42 cellular contexts compared by ENCODE assay signal in the genomic region with DNA sequence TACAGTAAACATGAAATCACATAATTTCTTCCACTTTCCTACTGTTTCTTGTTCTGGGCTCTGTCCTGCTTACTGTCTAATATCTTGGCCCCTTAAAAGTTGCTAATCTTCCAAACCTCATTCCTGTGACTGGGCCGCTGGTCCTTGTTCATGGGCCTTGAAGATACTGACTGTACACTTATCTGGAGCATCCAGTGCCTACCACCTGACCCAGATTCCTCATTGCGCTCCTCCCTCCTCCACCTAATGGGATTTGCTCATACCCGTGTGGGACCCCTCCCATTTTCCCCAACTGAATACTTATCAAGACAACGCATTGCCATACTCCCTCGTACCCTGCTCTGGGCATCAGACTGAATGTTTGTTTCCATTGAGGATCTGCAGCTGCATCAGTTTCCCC. TPM values are rescaled to one million over a fixed set of nuclear protein-coding genes. Genes with fewer than 3 reads are reported as not detected.
"Had no signal": no experiment of that assay in that cellular context is flagged by ENCODE, and none has a peak within 500 bp of the region (broad histone marks: within the 10 kb centered on the region; RNA-seq: fewer than 3 reads in every experiment).

No MANE protein-coding gene starts in this region.

- H3K36me3 ChIP-seq: adrenal gland, ascending aorta, brain microvascular endothelial cell, breast epithelium, cardiac muscle cell had no signal

- H3K4me1 Mint-ChIP-seq: activated naive CD4-positive, alpha-beta T cell treated with anti-CD3 and anti-CD28 coated beads, Interleukin-2, amount 10 ng/mL, durations not matched to agents 7 days and 5 days; activated naive CD4-positive, alpha-beta T cell treated with anti-CD3 and anti-CD28 coated beads, Interleukin-2, amount 50 U/mL, for 24 hours; activated naive CD8-positive, alpha-beta T cell treated with anti-CD3 and anti-CD28 coated beads for 36 hours; activated naive CD8-positive, alpha-beta T cell treated with anti-CD3 and anti-CD28 coated beads, Interleukin-2, amount 10 ng/mL, durations not matched to agents 7 days and 5 days; activated naive CD8-positive, alpha-beta T cell treated with anti-CD3 and anti-CD28 coated beads, Interleukin-2, amount 50 U/mL, for 24 hours; activated T-helper 17 cell treated with anti-CD3 and anti-CD28 coated beads, Interleukin-2, amount 50 U/mL, for 72 hours; brain; central memory CD8-positive, alpha-beta T cell had no signal

- H3K4me1 ChIP-seq: adrenal gland, ascending aorta, body of pancreas, breast epithelium had no signal

- H3K4me3 ChIP-seq: adrenal gland, ascending aorta, body of pancreas, breast epithelium, cardiac muscle cell had no signal

- H3K4me3 Mint-ChIP-seq: activated naive CD4-positive, alpha-beta T cell treated with anti-CD3 and anti-CD28 coated beads for 36 hours; activated naive CD4-positive, alpha-beta T cell treated with anti-CD3 and anti-CD28 coated beads, Interleukin-2, amount 10 ng/mL, durations not matched to agents 7 days and 5 days; activated naive CD4-positive, alpha-beta T cell treated with anti-CD3 and anti-CD28 coated beads, Interleukin-2, amount 50 U/mL, for 24 hours; activated naive CD8-positive, alpha-beta T cell; activated naive CD8-positive, alpha-beta T cell treated with anti-CD3 and anti-CD28 coated beads for 36 hours; activated naive CD8-positive, alpha-beta T cell treated with anti-CD3 and anti-CD28 coated beads, Interleukin-2, amount 10 ng/mL, durations not matched to agents 7 days and 5 days; activated naive CD8-positive, alpha-beta T cell treated with anti-CD3 and anti-CD28 coated beads, Interleukin-2, amount 50 U/mL, for 24 hours; activated T-cell treated with anti-CD3 and anti-CD28 coated beads, Interleukin-2, amount 50 U/mL, for 4 hours; activated T-cell treated with anti-CD3 and anti-CD28 coated beads, Interleukin-2, amount 50 U/mL, for 72 hours; activated T-helper 1 cell treated with anti-CD3 and anti-CD28 coated beads, Interleukin-12 subunit alpha, Interleukin-12 subunit beta, Interleukin-2, Interleukin-4 antibody, amounts not matched to agents 30 ng/mL and 10 ng/mL and 1 ng/mL, durations not matched to agents 14 hours and 24 hours and 36 hours; activated T-helper 17 cell treated with anti-CD3 and anti-CD28 coated beads, Interleukin-2, amount 50 U/mL, for 72 hours; brain; central memory CD8-positive, alpha-beta T cell had no signal

- H3K9me3 Mint-ChIP-seq: activated naive CD4-positive, alpha-beta T cell treated with anti-CD3 and anti-CD28 coated beads for 36 hours; activated naive CD4-positive, alpha-beta T cell treated with anti-CD3 and anti-CD28 coated beads, Interleukin-2, amount 10 ng/mL, durations not matched to agents 7 days and 5 days; activated naive CD4-positive, alpha-beta T cell treated with anti-CD3 and anti-CD28 coated beads, Interleukin-2, amount 50 U/mL, for 24 hours; activated naive CD8-positive, alpha-beta T cell treated with anti-CD3 and anti-CD28 coated beads for 36 hours; activated T-cell treated with anti-CD3 and anti-CD28 coated beads, Interleukin-2, amount 50 U/mL, for 4 hours; activated T-cell treated with anti-CD3 and anti-CD28 coated beads, Interleukin-2, amount 50 U/mL, for 72 hours; activated T-helper 1 cell treated with anti-CD3 and anti-CD28 coated beads, Interleukin-12 subunit alpha, Interleukin-12 subunit beta, Interleukin-2, Interleukin-4 antibody, amounts not matched to agents 30 ng/mL and 10 ng/mL and 1 ng/mL, durations not matched to agents 14 hours and 24 hours and 36 hours; activated T-helper 17 cell treated with anti-CD3 and anti-CD28 coated beads, Interleukin-2, amount 50 U/mL, for 72 hours; activated T-helper 2 cell treated with anti-CD3 and anti-CD28 coated beads, Interferon-gamma antibody, Interleukin-2, Interleukin-4, amounts not matched to agents 10 μg/mL and 5 μg/mL and 100 μg/mL, durations not matched to agents 14 hours and 24 hours and 36 hours; brain; central memory CD8-positive, alpha-beta T cell had no signal

- H3K27ac ChIP-seq: adrenal gland, ascending aorta, body of pancreas, brain microvascular endothelial cell, breast epithelium, cardiac muscle cell had no signal

- H3K27ac Mint-ChIP-seq: activated naive CD4-positive, alpha-beta T cell treated with anti-CD3 and anti-CD28 coated beads for 36 hours; activated naive CD4-positive, alpha-beta T cell treated with anti-CD3 and anti-CD28 coated beads, Interleukin-2, amount 10 ng/mL, durations not matched to agents 7 days and 5 days; activated naive CD4-positive, alpha-beta T cell treated with anti-CD3 and anti-CD28 coated beads, Interleukin-2, amount 50 U/mL, for 24 hours; activated naive CD4-positive, alpha-beta T cell treated with anti-CD3 and anti-CD28 coated beads, Interleukin-2, amount 50 U/mL, for 72 hours; activated naive CD8-positive, alpha-beta T cell; activated naive CD8-positive, alpha-beta T cell treated with anti-CD3 and anti-CD28 coated beads for 36 hours; activated naive CD8-positive, alpha-beta T cell treated with anti-CD3 and anti-CD28 coated beads, Interleukin-2, amount 10 ng/mL, durations not matched to agents 7 days and 5 days; activated naive CD8-positive, alpha-beta T cell treated with anti-CD3 and anti-CD28 coated beads, Interleukin-2, amount 50 U/mL, for 24 hours; activated T-cell treated with anti-CD3 and anti-CD28 coated beads, Interleukin-2, amount 50 U/mL, for 72 hours; activated T-helper 1 cell treated with anti-CD3 and anti-CD28 coated beads, Interleukin-12 subunit alpha, Interleukin-12 subunit beta, Interleukin-2, Interleukin-4 antibody, amounts not matched to agents 30 ng/mL and 10 ng/mL and 1 ng/mL, durations not matched to agents 14 hours and 24 hours and 36 hours; activated T-helper 17 cell treated with anti-CD3 and anti-CD28 coated beads, Interleukin-2, amount 50 U/mL, for 72 hours; activated T-helper 2 cell treated with anti-CD3 and anti-CD28 coated beads, Interferon-gamma antibody, Interleukin-2, Interleukin-4, amounts not matched to agents 10 μg/mL and 5 μg/mL and 100 μg/mL, durations not matched to agents 14 hours and 24 hours and 36 hours; brain had no signal

- H3K9me3 ChIP-seq: adrenal gland, ascending aorta, body of pancreas, breast epithelium had no signal

- H3K27me3 ChIP-seq: adrenal gland, ascending aorta, body of pancreas, brain microvascular endothelial cell, breast epithelium, cardiac muscle cell had no signal

- DNase-seq: activated effector memory CD4-positive, alpha-beta T cell treated with anti-CD3 and anti-CD28 coated beads, Interleukin-2, amount 50 U/mL, for 16 hours; activated effector memory CD4-positive, alpha-beta T cell treated with Interleukin-2 at 50 U/mL for 16 hours; activated gamma-delta T cell; activated gamma-delta T cell treated with Interleukin-2 at 50 U/mL for 16 hours; activated naive CD4-positive, alpha-beta T cell; activated naive CD4-positive, alpha-beta T cell treated with anti-CD3 and anti-CD28 coated beads for 36 hours; activated naive CD4-positive, alpha-beta T cell treated with anti-CD3 and anti-CD28 coated beads, Interleukin-2, amount 10 ng/mL, durations not matched to agents 7 days and 5 days; activated naive CD4-positive, alpha-beta T cell treated with anti-CD3 and anti-CD28 coated beads, Interleukin-2, amount 50 U/mL, for 16 hours; activated naive CD4-positive, alpha-beta T cell treated with Interleukin-2 at 50 U/mL for 16 hours; activated naive CD8-positive, alpha-beta T cell treated with anti-CD3 and anti-CD28 coated beads for 36 hours; activated naive CD8-positive, alpha-beta T cell treated with anti-CD3 and anti-CD28 coated beads, Interleukin-2, amount 10 ng/mL, durations not matched to agents 7 days and 5 days; activated naive CD8-positive, alpha-beta T cell treated with anti-CD3 and anti-CD28 coated beads, Interleukin-2, amount 50 U/mL, for 24 hours; activated T-cell treated with anti-CD3 and anti-CD28 coated beads, Interleukin-2, amount 50 U/mL, for 4 hours; activated T-cell treated with anti-CD3 and anti-CD28 coated beads, Interleukin-2, amount 50 U/mL, for 48 hours; activated T-cell treated with anti-CD3 and anti-CD28 coated beads, Interleukin-2, amount 50 U/mL, for 72 hours; adrenal gland; amniotic stem cell; amygdala; anterior cingulate cortex; aorta; body of pancreas; brain microvascular endothelial cell; central memory CD4-positive, alpha-beta T cell; cerebellar nuclear complex had no signal

- H3K27me3 Mint-ChIP-seq: activated naive CD4-positive, alpha-beta T cell treated with anti-CD3 and anti-CD28 coated beads, Interleukin-2, amount 50 U/mL, for 24 hours; activated naive CD8-positive, alpha-beta T cell; activated naive CD8-positive, alpha-beta T cell treated with anti-CD3 and anti-CD28 coated beads for 36 hours; activated naive CD8-positive, alpha-beta T cell treated with anti-CD3 and anti-CD28 coated beads, Interleukin-2, amount 50 U/mL, for 24 hours; brain; central memory CD8-positive, alpha-beta T cell had no signal

- H3K36me3 Mint-ChIP-seq: activated naive CD4-positive, alpha-beta T cell treated with anti-CD3 and anti-CD28 coated beads, Interleukin-2, amount 10 ng/mL, durations not matched to agents 7 days and 5 days; activated naive CD4-positive, alpha-beta T cell treated with anti-CD3 and anti-CD28 coated beads, Interleukin-2, amount 50 U/mL, for 24 hours; activated naive CD8-positive, alpha-beta T cell; activated naive CD8-positive, alpha-beta T cell treated with anti-CD3 and anti-CD28 coated beads for 36 hours; activated naive CD8-positive, alpha-beta T cell treated with anti-CD3 and anti-CD28 coated beads, Interleukin-2, amount 10 ng/mL, durations not matched to agents 7 days and 5 days; brain had no signal

- FAIRE-seq: astrocyte, bronchial epithelial cell, colon had no signal

- ATAC-seq: activated naive CD4-positive, alpha-beta T cell treated with anti-CD3 and anti-CD28 coated beads, Interleukin-2, amount 50 U/mL, for 72 hours; activated naive CD8-positive, alpha-beta T cell treated with anti-CD3 and anti-CD28 coated beads, Interleukin-2, amount 50 U/mL, for 24 hours; activated T-cell treated with anti-CD3 and anti-CD28 coated beads, Interleukin-2, amount 50 U/mL, for 4 hours; activated T-cell treated with anti-CD3 and anti-CD28 coated beads, Interleukin-2, amount 50 U/mL, for 72 hours; activated T-helper 17 cell treated with anti-CD3 and anti-CD28 coated beads, Interleukin-2, amount 50 U/mL, for 72 hours; body of pancreas had no signal

RNA-seq across cellular contexts. Expression of gene IL37, which starts 6.1 kb away (rescaled TPM):
- total RNA-seq: activated naive CD4-positive, alpha-beta T cell treated with anti-CD3 and anti-CD28 coated beads for 36 hours; activated naive CD8-positive, alpha-beta T cell treated with anti-CD3 and anti-CD28 coated beads for 36 hours; activated naive CD8-positive, alpha-beta T cell treated with anti-CD3 and anti-CD28 coated beads, Interleukin-2, amount 10 ng/mL, durations not matched to agents 7 days and 5 days; activated T-cell treated with anti-CD3 and anti-CD28 coated beads, Interleukin-2, amount 50 U/mL, for 4 hours; activated T-cell treated with anti-CD3 and anti-CD28 coated beads, Interleukin-2, amount 50 U/mL, for 72 hours; activated T-helper 1 cell treated with anti-CD3 and anti-CD28 coated beads, Interleukin-12 subunit alpha, Interleukin-12 subunit beta, Interleukin-2, Interleukin-4 antibody, amounts not matched to agents 30 ng/mL and 10 ng/mL and 1 ng/mL, durations not matched to agents 14 hours and 24 hours and 36 hours; activated T-helper 2 cell treated with anti-CD3 and anti-CD28 coated beads, Interferon-gamma antibody, Interleukin-2, Interleukin-4, amounts not matched to agents 10 μg/mL and 5 μg/mL and 100 μg/mL, durations not matched to agents 14 hours and 24 hours and 36 hours; adrenal gland; aorta; ascending aorta; astrocyte; body of pancreas; breast epithelium; bronchial epithelial cell; cardiac muscle cell; cardiac septum; cerebellum; chondrocyte had no signal
- polyA plus RNA-seq: adipose tissue, adrenal gland, aorta, cardiac muscle cell had no signal
